ENCODE assay signal across 28 cellular contexts in the genomic region with DNA sequence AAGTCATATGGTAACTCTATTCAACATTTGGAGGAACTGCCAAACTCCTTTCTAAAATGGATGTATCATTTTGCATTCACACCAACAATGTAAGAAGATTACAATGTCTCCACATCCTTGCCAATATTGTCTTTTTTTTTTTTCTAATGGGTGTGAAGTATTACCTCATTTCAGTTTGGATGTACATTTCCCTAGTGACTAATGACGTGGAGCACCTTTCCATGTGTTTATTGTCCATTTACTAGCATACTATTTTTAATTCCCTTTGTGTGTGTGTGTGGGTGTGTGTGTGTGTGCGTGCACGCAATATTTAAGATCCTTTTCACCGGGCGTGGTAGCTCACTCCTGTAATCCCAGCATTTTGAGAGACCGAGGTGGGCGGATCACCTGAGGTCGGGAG.
"Had no signal": no experiment of that assay in that cellular context is flagged by ENCODE, and none has a peak within 500 bp of the region (broad histone marks: within the 10 kb centered on the region; RNA-seq: fewer than 3 reads in every experiment).

No MANE protein-coding gene starts in this region.

- ATAC-seq: activated T-helper 17 cell treated with anti-CD3 and anti-CD28 coated beads, Interleukin-2, amount 50 U/mL, for 72 hours; gastroesophageal sphincter; left colon; naive thymus-derived CD4-positive, alpha-beta T cell; right cardiac atrium; stimulated activated naive CD8-positive, alpha-beta T cell treated with anti-CD3 and anti-CD28 coated beads, Interleukin-15, Interleukin-2, amounts not matched to agents 100 U/mL and 50 U/mL, for 24 hours; T-helper 17 cell had no signal

- DNase-seq: activated CD4-positive, alpha-beta memory T cell treated with anti-CD3 and anti-CD28 coated beads, Interleukin-2, amount 10 ng/mL, durations not matched to agents 7 days and 5 days; activated CD4-positive, alpha-beta T cell treated with anti-CD3 and anti-CD28 coated beads, Interleukin-2, amount 10 ng/mL, durations not matched to agents 24 days and 14 days; activated CD4-positive, CD25-positive, alpha-beta regulatory T cell treated with anti-CD3 and anti-CD28 coated beads, Interleukin-2, amount 50 U/mL, for 72 hours; activated CD8-positive, alpha-beta memory T cell treated with anti-CD3 and anti-CD28 coated beads, Interleukin-2, amount 50 U/mL, for 48 hours; activated gamma-delta T cell treated with Interleukin-2 at 50 U/mL for 16 hours; activated naive CD4-positive, alpha-beta T cell treated with anti-CD3 and anti-CD28 coated beads, Interleukin-2, amount 50 U/mL, for 16 hours; activated T-cell treated with anti-CD3 and anti-CD28 coated beads, Interleukin-2, amount 50 U/mL, for 24 hours; amniotic stem cell; effector CD4-positive, alpha-beta T cell; head of caudate nucleus; hippocampal formation; left colon; naive thymus-derived CD4-positive, alpha-beta T cell; right cardiac atrium; stimulated activated CD4-positive, alpha-beta T cell treated with anti-CD3 and anti-CD28 coated beads, Interleukin-12 subunit alpha, Interleukin-12 subunit beta, amount 100 ng/mL, for 4 hours; stimulated activated CD4-positive, alpha-beta T cell treated with anti-CD3 and anti-CD28 coated beads, Interleukin-4, amount 100 ng/mL, for 1 hour; stimulated activated naive CD8-positive, alpha-beta T cell treated with anti-CD3 and anti-CD28 coated beads, Interleukin-15, Interleukin-2, amounts not matched to agents 100 U/mL and 50 U/mL, for 24 hours; T-helper 17 cell; T1000; testis; transverse colon had no signal

- H3K27ac ChIP-seq: epithelial cell of prostate, gastroesophageal sphincter, transverse colon had no signal

- H3K9me3 Mint-ChIP-seq: activated CD4-positive, alpha-beta memory T cell treated with anti-CD3 and anti-CD28 coated beads, Interleukin-2, amount 10 ng/mL, durations not matched to agents 7 days and 5 days; activated CD4-positive, alpha-beta T cell treated with anti-CD3 and anti-CD28 coated beads, Interleukin-2, amount 10 ng/mL, durations not matched to agents 24 days and 14 days; activated T-cell treated with anti-CD3 and anti-CD28 coated beads, Interleukin-2, amount 50 U/mL, for 24 hours; activated T-helper 17 cell treated with anti-CD3 and anti-CD28 coated beads, Interleukin-2, amount 50 U/mL, for 72 hours; central memory CD8-positive, alpha-beta T cell; dendritic cell treated with granulocyte-macrophage colony-stimulating factor and Interleukin-4, amounts not matched to agents 40 ng/mL and 50 ng/mL, for 4 days; mesothelial cell of epicardium had no signal

- H3K36me3 ChIP-seq: gastroesophageal sphincter, transverse colon had no signal

- FAIRE-seq: keratinocyte had no signal

- H3K4me3 Mint-ChIP-seq: activated CD4-positive, alpha-beta memory T cell treated with anti-CD3 and anti-CD28 coated beads, Interleukin-2, amount 10 ng/mL, durations not matched to agents 7 days and 5 days; activated CD4-positive, alpha-beta T cell treated with anti-CD3 and anti-CD28 coated beads, Interleukin-2, amount 10 ng/mL, durations not matched to agents 24 days and 14 days; activated T-cell treated with anti-CD3 and anti-CD28 coated beads, Interleukin-2, amount 50 U/mL, for 24 hours; activated T-helper 17 cell treated with anti-CD3 and anti-CD28 coated beads, Interleukin-2, amount 50 U/mL, for 72 hours; central memory CD8-positive, alpha-beta T cell; dendritic cell treated with granulocyte-macrophage colony-stimulating factor and Interleukin-4, amounts not matched to agents 40 ng/mL and 50 ng/mL, for 4 days; mesothelial cell of epicardium; naive thymus-derived CD4-positive, alpha-beta T cell; T-helper 17 cell had no signal

- H3K36me3 Mint-ChIP-seq: mesothelial cell of epicardium; naive thymus-derived CD4-positive, alpha-beta T cell had no signal

- H3K4me1 ChIP-seq: transverse colon had no signal

- H3K9me3 ChIP-seq: gastroesophageal sphincter, testis, transverse colon had no signal

- H3K4me3 ChIP-seq: gastroesophageal sphincter, testis, transverse colon had no signal

- H3K4me1 Mint-ChIP-seq: activated CD4-positive, alpha-beta memory T cell treated with anti-CD3 and anti-CD28 coated beads, Interleukin-2, amount 10 ng/mL, durations not matched to agents 7 days and 5 days; activated CD4-positive, alpha-beta T cell treated with anti-CD3 and anti-CD28 coated beads, Interleukin-2, amount 10 ng/mL, durations not matched to agents 24 days and 14 days; activated T-helper 17 cell treated with anti-CD3 and anti-CD28 coated beads, Interleukin-2, amount 50 U/mL, for 72 hours; central memory CD8-positive, alpha-beta T cell; mesothelial cell of epicardium; naive thymus-derived CD4-positive, alpha-beta T cell; T-helper 17 cell had no signal

- H3K27ac Mint-ChIP-seq: activated CD4-positive, alpha-beta memory T cell treated with anti-CD3 and anti-CD28 coated beads, Interleukin-2, amount 10 ng/mL, durations not matched to agents 7 days and 5 days; activated CD4-positive, alpha-beta T cell treated with anti-CD3 and anti-CD28 coated beads, Interleukin-2, amount 10 ng/mL, durations not matched to agents 24 days and 14 days; activated T-cell treated with anti-CD3 and anti-CD28 coated beads, Interleukin-2, amount 50 U/mL, for 24 hours; activated T-helper 17 cell treated with anti-CD3 and anti-CD28 coated beads, Interleukin-2, amount 50 U/mL, for 72 hours; dendritic cell treated with granulocyte-macrophage colony-stimulating factor and Interleukin-4, amounts not matched to agents 40 ng/mL and 50 ng/mL, for 4 days; mesothelial cell of epicardium; T-helper 17 cell had no signal

- H3K27me3 ChIP-seq: gastroesophageal sphincter, testis had no signal
